ENCODE assay signal across 22 cellular contexts in the genomic region with DNA sequence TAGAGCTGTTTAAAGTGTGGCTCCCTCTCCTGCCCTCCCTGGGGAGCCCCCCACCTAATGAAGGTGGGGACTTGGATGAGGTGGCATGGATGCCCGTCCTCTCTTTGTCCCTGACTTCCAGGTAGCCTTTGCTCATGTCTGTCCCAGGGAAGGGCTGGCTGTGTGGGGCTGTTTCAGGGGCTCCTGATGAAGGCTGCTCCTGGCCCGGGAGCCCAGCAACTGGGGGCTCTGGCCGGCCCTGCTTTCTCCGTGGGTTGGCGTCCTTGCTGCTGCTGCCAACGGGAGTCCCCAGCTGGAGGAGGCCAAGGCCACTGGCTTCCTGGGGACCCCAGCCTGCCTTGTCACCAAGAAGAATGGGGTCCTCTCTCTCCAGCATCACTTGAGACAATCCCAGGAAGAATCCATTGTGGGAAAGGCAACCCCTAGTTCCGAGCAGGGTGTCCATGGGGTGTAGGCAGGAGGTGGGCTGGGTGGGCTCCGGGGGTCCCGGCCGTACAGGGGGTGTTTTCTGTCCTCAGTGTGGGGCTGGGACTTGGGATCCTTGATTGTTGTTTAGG. TPM values are rescaled to one million over a fixed set of nuclear protein-coding genes. Genes with fewer than 3 reads are reported as not detected.
DNase-seq lines count a peak whose midpoint lies in the region; ATAC-seq, FAIRE-seq and TF ChIP-seq lines count a peak whose summit lies in the region.
"Had no signal": no experiment of that assay in that cellular context is flagged by ENCODE, and none has a peak within 500 bp of the region (broad histone marks: within the 10 kb centered on the region; RNA-seq: fewer than 3 reads in every experiment).

No MANE protein-coding gene starts in this region.

- H2AFZ ChIP-seq in K562 (ENCODE audit: low read depth, low read length) = no peak overlapping the region

- H3K9ac ChIP-seq in BLaER1 treated with 17β-estradiol and CSF1 and Interleukin-3, amounts not matched to agents 10 nM and 100 nM = peak overlapping the region in 5 of 11 experiments; percentile 21 to 56 (median 40); a peak in 5 of 22 replicates
- no peak overlapping the region for H3K9ac ChIP-seq in K562 (ENCODE audit: insufficient read depth in 1 of 2, low read depth in 2 of 2, low read length in 2 of 2)
- no peak overlapping the region for H3K9ac ChIP-seq in kidney (ENCODE audit: low read length in 2 of 2)

- no peak overlapping the region for H3K4me3 ChIP-seq in BLaER1 treated with 17β-estradiol and CSF1 and Interleukin-3, amounts not matched to agents 10 nM and 100 nM
- H3K4me3 ChIP-seq in K562 = no peak overlapping the region
- H3K4me3 ChIP-seq in kidney (ENCODE audit: low read length in 2 of 2) = no peak overlapping the region
- no peak overlapping the region for H3K4me3 ChIP-seq in skin epidermis
- H3K4me3 ChIP-seq: A549, GM12878, Peyer's patch had no signal

- H3K9me3 ChIP-seq in BLaER1 treated with 17β-estradiol and CSF1 and Interleukin-3, amounts not matched to agents 10 nM and 100 nM (replicated peaks in 1 of 11) = no peaks in the 10 kb centered on the region
- H3K9me3 ChIP-seq in K562 (replicated peaks; ENCODE audit: control insufficient read depth, insufficient read depth, low read depth, low read length) = no peaks in the 10 kb centered on the region
- H3K9me3 ChIP-seq in kidney (ENCODE audit: control insufficient read depth in 1 of 2, low read length in 2 of 2) = no peaks in the 10 kb centered on the region
- H3K9me3 ChIP-seq: A549, Peyer's patch had no signal

- H4K20me1 ChIP-seq in BLaER1 treated with 17β-estradiol and CSF1 and Interleukin-3, amounts not matched to agents 10 nM and 100 nM = peaks cover 54 to 88% (median 75%) of the 10 kb centered on the region in 11 experiments; a peak in 20 of 22 replicates
- no peaks in the 10 kb centered on the region for H4K20me1 ChIP-seq in K562 (replicated peaks; ENCODE audit: control insufficient read depth, insufficient read depth, low read length)

- H3K4me2 ChIP-seq in BLaER1 treated with 17β-estradiol and CSF1 and Interleukin-3, amounts not matched to agents 10 nM and 100 nM = peak overlapping the region in 9 of 11 experiments; percentile 23 to 81 (median 71); a peak in 17 of 22 replicates
- H3K4me2 ChIP-seq in K562 (ENCODE audit: insufficient read depth, low read length) = no peak overlapping the region
- H3K4me2 ChIP-seq: A549 had no signal

- no peak for FAIRE-seq in K562 (lab: Jason Lieb, UNC)
- no peak for FAIRE-seq in kidney (lab: Jason Lieb, UNC)
- FAIRE-seq: A549, GM12878 had no signal

- H3K9me1 ChIP-seq in K562 (ENCODE audit: control insufficient read depth, insufficient read depth, low read length) = no peaks in the 10 kb centered on the region

- H3K79me2 ChIP-seq in K562 (ENCODE audit: control insufficient read depth, insufficient read depth, low read length) = no peaks in the 10 kb centered on the region

- ATAC-seq in K562 (no peak), omental fat pad (ENCODE audit: low FRiP score) (no peak)
- ATAC-seq: A549, GM12878 had no signal

- POLR2A ChIA-PET in K562 (lab: Yijun Ruan, JAX) = interaction anchor here (0.6 kb wide), 1 partner anchor 24 kb away, joined by 3 read pairs; no protein-coding TSS in a partner anchor

- BruUV-seq in K562 (replicated peaks; lab: Mats Ljungman, UMichigan) = no TSS peak

- no peak for TF ChIP-seq EP300 in K562 (IDR thresholded peaks at IDR 0.05; ENCODE audit: low read length)

- intact Hi-C loops in K562 (cut with micrococcal nuclease) (no loop called here), kidney (cut with DNase I) (no loop called here)

- H3K4me1 ChIP-seq in BLaER1 treated with 17β-estradiol and CSF1 and Interleukin-3, amounts not matched to agents 10 nM and 100 nM = peaks cover 20 to 89% (median 82%) of the 10 kb centered on the region in 10 experiments; a peak in 19 of 20 replicates
- peaks cover 9 to 47% of the 10 kb centered on the region in 2 experiments; a peak in 4 of 5 replicates for H3K4me1 ChIP-seq in K562 (replicated peaks in 1 of 2; ENCODE audit: control insufficient read depth in 2 of 2, insufficient read depth in 2 of 2, low read length in 2 of 2)
- H3K4me1 ChIP-seq in kidney (ENCODE audit: control insufficient read depth in 1 of 2, insufficient read depth in 1 of 2, low read depth in 1 of 2, low read length in 2 of 2) = peaks cover 0 to 5% of the 10 kb centered on the region in 2 donors

- peaks cover 0 to 46% (median 19%) of the 10 kb centered on the region in 11 experiments; a peak in 14 of 22 replicates for H3K36me3 ChIP-seq in BLaER1 treated with 17β-estradiol and CSF1 and Interleukin-3, amounts not matched to agents 10 nM and 100 nM
- H3K36me3 ChIP-seq in K562 (ENCODE audit: control insufficient read depth, insufficient read depth, low read length) (peaks cover 10% of the 10 kb centered on the region; the same call in 1 of the 3 replicates), kidney (ENCODE audit: control insufficient read depth in 1 of 2, insufficient read depth in 2 of 2, low read length in 2 of 2) (no peaks in the 10 kb centered on the region)

- no peak for TF ChIP-seq POLR2A in K562 (conservative IDR thresholded peaks at IDR 0.05)

- peak overlapping the region in 3 of 11 experiments; percentile 5 to 40 (median 9); a peak in 6 of 22 replicates for H3K27ac ChIP-seq in BLaER1 treated with 17β-estradiol and CSF1 and Interleukin-3, amounts not matched to agents 10 nM and 100 nM
- H3K27ac ChIP-seq in K562 (ENCODE audit: extremely low read depth, low read depth, low read length) = peak overlapping the region; percentile 47; the same call in 1 of the 3 replicates
- no peak overlapping the region for H3K27ac ChIP-seq in kidney (ENCODE audit: low read depth in 2 of 2, low read length in 2 of 2)
- H3K27ac ChIP-seq in skin epidermis = peak overlapping the region in 11 of 21 experiments; percentile 20 to 85 (median 56)
- H3K27ac ChIP-seq: HL-60 had no signal

- CTCF ChIA-PET in K562 (lab: Yijun Ruan, JAX; ENCODE audit: low intra/inter-chr PET ratio) = no interaction called here

- 87% methylated on average over 5 of the region's 10 CpGs for WGBS in K562 (ENCODE audit: insufficient coverage, low coverage, missing lambda C conversion rate)

- peaks cover 0 to 40% (median 0%) of the 10 kb centered on the region in 11 experiments; a peak in 5 of 22 replicates for H3K27me3 ChIP-seq in BLaER1 treated with 17β-estradiol and CSF1 and Interleukin-3, amounts not matched to agents 10 nM and 100 nM
- H3K27me3 ChIP-seq in K562 (ENCODE audit: control insufficient read depth in 2 of 2, insufficient read depth in 2 of 2, low read length in 2 of 2) = no peaks in the 10 kb centered on the region
- H3K27me3 ChIP-seq: Peyer's patch had no signal

- in situ Hi-C loops in K562 (cut with MboI) = no loop called here

- TF ChIP-seq RAD21 in K562 (CRISPR knock-in tag; conservative IDR thresholded peaks at IDR 0.05 in 1 of 2, IDR thresholded peaks at IDR 0.05 in 1 of 2) = no peak

- no peak for DNase-seq in K562 (ENCODE audit: extremely low read depth in 1 of 4, low spot score in 3 of 4)
- DNase-seq in kidney = peak; percentile 57
- no peak for DNase-seq in SHP77 treated with DMSO at 0.1 percent for 48 hours (lab: John Stamatoyannopoulos, UW)
- no peak for DNase-seq in GM19238 (ENCODE audit: insufficient read length, low spot score)
- DNase-seq in omental fat pad (ENCODE audit: low spot score) = no peak
- DNase-seq in GM10266 (ENCODE audit: extremely low spot score) = no peak
- DNase-seq: CD4-positive, CD25-positive, alpha-beta regulatory T cell; DMS79; H7; HFFc6; KG1; NCI-H1092 treated with DMSO at 0.1 percent for 48 hours; NCI-H1436 treated with DMSO at 0.1 percent for 48 hours; NCI-H2029 treated with DMSO at 0.1 percent for 48 hours; NCI-H2171 treated with DMSO at 0.1 percent for 48 hours; NCI-H524 treated with DMSO at 0.1 percent for 48 hours; Peyer's patch had no signal

- TF ChIP-seq CTCF in K562 (IDR thresholded peaks at IDR 0.05 in 2 of 3, conservative IDR thresholded peaks at IDR 0.05 in 1 of 3; ENCODE audit: insufficient read depth in 2 of 3, low read depth in 1 of 3, low read length in 3 of 3) (no peak), kidney (IDR thresholded peaks at IDR 0.05; ENCODE audit: borderline replicate concordance, extremely low read depth, insufficient read depth) (no peak), omental fat pad (IDR thresholded peaks at IDR 0.05) (no peak), GM10266 (IDR thresholded peaks at IDR 0.05; ENCODE audit: control insufficient read depth, insufficient read depth, low read depth, missing control alignments) (no peak)

TF ChIP-seq in K562, 482 proteins besides CTCF, POLR2A, EP300 and RAD21 (continues in another document):
- TF ChIP-seq NCOR1 (IDR thresholded peaks at IDR 0.05) (no peak), CHD4 (IDR thresholded peaks at IDR 0.05; ENCODE audit: insufficient read depth, insufficient replicate concordance, low read depth, low read length, poor library complexity, severe bottlenecking) (no peak), EP400 (IDR thresholded peaks at IDR 0.05) (no peak)

RNA-seq across cellular contexts. Expression of gene GRAMD4, which starts 13.2 kb away (rescaled TPM):
- 92.4 and 123 TPM in 2 replicates for total RNA-seq in K562 (2011; cell fraction: chromatin; rRNA removed; ENCODE audit: low replicate concordance)
- 64.0 and 80.4 TPM in 2 replicates for total RNA-seq in K562 (2011; cell fraction: nucleolus; rRNA removed)
- 41.7 and 59.0 TPM in 2 replicates for total RNA-seq in K562 (2011; cell fraction: nucleoplasm; rRNA removed)
- total RNA-seq in K562 (2014; rRNA removed) = 44.8 and 52.4 TPM in 2 replicates
- total RNA-seq in K562 (2014; rRNA removed; fragmentation: Illumina TruSeq; extraction: Trizol) = 13.6 and 14.1 TPM in 2 replicates
- 16.0 and 18.6 TPM in 2 replicates for total RNA-seq in K562 (2015; rRNA removed; fragmentation: Illumina TruSeq; extraction: Trizol)
- 44.0 and 45.4 TPM in 2 replicates for total RNA-seq in K562 (2021)
- polyA plus RNA-seq in K562 (2011; rRNA removed) = 31.9 and 35.5 TPM in 2 replicates
- 14.5 and 32.1 TPM in 2 replicates for polyA plus RNA-seq in K562 (2011; cell fraction: cytosol; rRNA removed)
- polyA plus RNA-seq in K562 (2011; cell fraction: nucleus; rRNA removed) = 70.0 and 77.3 TPM in 2 replicates
- 17.3 and 43.4 TPM in 2 replicates for polyA plus RNA-seq in K562 (2012)
- 13.7 and 15.3 TPM in 2 replicates for polyA plus RNA-seq in K562 (2014; fragmentation: Illumina TruSeq; extraction: Trizol)
- polyA plus RNA-seq in K562 (2014; fragmentation: Nextera tagmentation; extraction: Ambion mirVana) = under 1 TPM; 0.18 to 0.28 TPM
- polyA plus RNA-seq in K562 (2014; rRNA removed) = 31.5 and 37.3 TPM in 2 replicates
- 34.2 and 53.1 TPM in 2 replicates for polyA minus RNA-seq in K562 (2011; rRNA and poly(A)+ RNA removed)
- polyA minus RNA-seq in K562 (2011; cell fraction: cytosol; rRNA and poly(A)+ RNA removed) = 20.3 and 27.3 TPM in 2 replicates
- polyA minus RNA-seq in K562 (2011; cell fraction: nucleus; rRNA and poly(A)+ RNA removed) = 21.4 and 52.2 TPM in 2 replicates
- 58.2 TPM for total RNA-seq in kidney
- polyA plus RNA-seq in kidney (ENCODE audit: insufficient read depth, low read depth, low replicate concordance) = 12.1 TPM
- total RNA-seq in omental fat pad = 10 to 100 TPM; 19.1 to 25.4 (median 19.5) TPM

Comparison
In these comparisons a context has a peak if more than half of its experiments do, and no peak if none do; other contexts are left out.
1. H3K27ac ChIP-seq: peak in K562 (single experiment) and skin epidermis (11 of 21); none in kidney (0 of 2).